Comparison of ENCODE assay signal across 1 cellular context in the genomic region with DNA sequence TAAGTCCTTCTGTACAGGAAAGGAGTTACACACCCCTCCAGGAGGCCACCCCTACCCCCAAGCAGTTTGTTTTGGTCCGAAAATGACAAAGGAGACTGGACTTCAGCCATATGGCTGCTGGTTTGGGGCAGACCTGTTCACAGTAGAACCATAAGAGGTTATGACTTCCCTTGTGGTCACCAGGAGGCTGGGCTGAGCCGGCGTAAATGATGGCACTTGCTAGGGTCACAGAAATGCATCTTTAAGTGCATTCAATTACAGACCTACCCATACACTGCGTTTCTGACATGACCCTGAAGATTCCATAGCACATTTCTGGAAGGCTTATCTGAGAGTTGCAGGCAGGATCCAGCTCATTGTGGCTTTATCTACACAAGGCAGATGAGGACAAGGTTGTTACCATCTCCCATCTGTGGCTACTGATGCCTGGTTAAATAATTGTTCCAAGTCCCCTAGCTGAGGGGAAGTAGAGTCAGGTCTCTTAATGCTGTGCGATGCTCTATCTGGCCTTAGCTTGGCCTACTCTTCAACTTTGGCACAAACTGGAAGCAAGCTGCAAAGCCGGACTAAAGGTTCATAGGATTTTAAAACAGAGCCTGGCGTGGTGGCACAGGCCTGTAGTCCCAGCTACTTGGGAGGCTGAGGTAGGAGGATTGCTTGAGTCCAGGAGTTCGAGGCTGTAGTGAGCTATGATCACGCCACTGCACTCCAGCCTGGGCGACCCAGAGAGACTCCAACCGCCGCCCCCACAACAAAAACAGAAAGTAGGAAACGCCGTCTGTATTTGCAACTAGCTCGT.
TF ChIP-seq lines count a peak whose summit lies in the region.

No MANE protein-coding gene starts in this region.

TF ChIP-seq in neural cell, 6 proteins besides CTCF, POLR2A, EP300 and RAD21:
- TF ChIP-seq TAF1 (IDR thresholded peaks at IDR 0.05; ENCODE audit: low read depth): no peak
- no peak for TF ChIP-seq POLR2AphosphoS5 (IDR thresholded peaks at IDR 0.05)
- no peak for TF ChIP-seq SMC3 (conservative IDR thresholded peaks at IDR 0.05; ENCODE audit: poor library complexity)
- TF ChIP-seq MXI1 (conservative IDR thresholded peaks at IDR 0.05; ENCODE audit: poor library complexity, severe bottlenecking): no peak
- TF ChIP-seq, protein P1, sequence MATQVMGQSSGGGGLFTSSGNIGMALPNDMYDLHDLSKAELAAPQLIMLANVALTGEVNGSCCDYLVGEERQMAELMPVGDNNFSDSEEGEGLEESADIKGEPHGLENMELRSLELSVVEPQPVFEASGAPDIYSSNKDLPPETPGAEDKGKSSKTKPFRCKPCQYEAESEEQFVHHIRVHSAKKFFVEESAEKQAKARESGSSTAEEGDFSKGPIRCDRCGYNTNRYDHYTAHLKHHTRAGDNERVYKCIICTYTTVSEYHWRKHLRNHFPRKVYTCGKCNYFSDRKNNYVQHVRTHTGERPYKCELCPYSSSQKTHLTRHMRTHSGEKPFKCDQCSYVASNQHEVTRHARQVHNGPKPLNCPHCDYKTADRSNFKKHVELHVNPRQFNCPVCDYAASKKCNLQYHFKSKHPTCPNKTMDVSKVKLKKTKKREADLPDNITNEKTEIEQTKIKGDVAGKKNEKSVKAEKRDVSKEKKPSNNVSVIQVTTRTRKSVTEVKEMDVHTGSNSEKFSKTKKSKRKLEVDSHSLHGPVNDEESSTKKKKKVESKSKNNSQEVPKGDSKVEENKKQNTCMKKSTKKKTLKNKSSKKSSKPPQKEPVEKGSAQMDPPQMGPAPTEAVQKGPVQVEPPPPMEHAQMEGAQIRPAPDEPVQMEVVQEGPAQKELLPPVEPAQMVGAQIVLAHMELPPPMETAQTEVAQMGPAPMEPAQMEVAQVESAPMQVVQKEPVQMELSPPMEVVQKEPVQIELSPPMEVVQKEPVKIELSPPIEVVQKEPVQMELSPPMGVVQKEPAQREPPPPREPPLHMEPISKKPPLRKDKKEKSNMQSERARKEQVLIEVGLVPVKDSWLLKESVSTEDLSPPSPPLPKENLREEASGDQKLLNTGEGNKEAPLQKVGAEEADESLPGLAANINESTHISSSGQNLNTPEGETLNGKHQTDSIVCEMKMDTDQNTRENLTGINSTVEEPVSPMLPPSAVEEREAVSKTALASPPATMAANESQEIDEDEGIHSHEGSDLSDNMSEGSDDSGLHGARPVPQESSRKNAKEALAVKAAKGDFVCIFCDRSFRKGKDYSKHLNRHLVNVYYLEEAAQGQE (IDR thresholded peaks at IDR 0.05; ENCODE audit: borderline replicate concordance): no peak
- TF ChIP-seq EZH2 (IDR thresholded peaks at IDR 0.05; ENCODE audit: borderline replicate concordance, insufficient read depth, low read length, poor library complexity, severe bottlenecking): no peak
